ENCODE assay signal across 8 cellular contexts in the genomic region with DNA sequence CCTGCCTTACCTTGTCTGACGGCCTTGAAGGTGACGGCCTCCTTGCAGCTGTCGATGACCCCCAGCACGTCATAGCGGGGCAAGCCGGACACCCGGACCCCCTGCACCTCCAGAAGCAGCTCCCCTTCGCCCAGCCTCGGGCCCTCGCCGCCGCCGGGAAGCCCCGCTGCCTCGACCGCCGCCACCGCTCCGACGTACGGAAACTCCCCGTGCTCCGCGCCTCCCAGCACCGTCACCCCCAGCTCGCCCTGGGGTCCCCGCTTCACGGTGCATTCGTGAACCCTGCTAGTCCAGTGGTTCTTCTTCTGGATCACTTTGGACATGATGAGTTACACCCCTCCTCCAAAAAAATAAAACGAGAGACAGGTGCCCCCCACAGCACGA. TPM values are rescaled to one million over a fixed set of nuclear protein-coding genes. Genes with fewer than 3 reads are reported as not detected.
A peak's percentile ranks its signal among the peaks of the same experiment; 100 is the strongest.
DNase-seq lines count a peak whose midpoint lies in the region; ATAC-seq and TF ChIP-seq lines count a peak whose summit lies in the region.

No MANE protein-coding gene starts in this region.

- TF ChIP-seq CTCF in fibroblast of the aortic adventitia (IDR thresholded peaks at IDR 0.05; ENCODE audit: insufficient read depth, low read length) (no peak), parathyroid adenoma (IDR thresholded peaks at IDR 0.05) (no peak)

- peaks cover 9% of the 10 kb centered on the region for H3K79me2 ChIP-seq in parathyroid adenoma

- peak overlapping the region; percentile 88 for H3K4me3 ChIP-seq in SK-N-MC
- H3K4me3 ChIP-seq in fibroblast of the aortic adventitia (ENCODE audit: low read depth, low read length) = peak overlapping the region; percentile 99
- H3K4me3 ChIP-seq in parathyroid adenoma (ENCODE audit: low read depth, low read length) = peak overlapping the region; percentile 61

- no peak for ATAC-seq in GM19351 (IDR thresholded peaks at IDR 0.05; ENCODE audit: unreplicated experiment)

- H2AFZ ChIP-seq in parathyroid adenoma = peak overlapping the region; percentile 97

- peak overlapping the region; percentile 92 for H3K4me2 ChIP-seq in parathyroid adenoma (ENCODE audit: low read length)

- H3K9me3 ChIP-seq in SK-N-MC (ENCODE audit: low read depth, low read length) = no peaks in the 10 kb centered on the region
- no peaks in the 10 kb centered on the region for H3K9me3 ChIP-seq in parathyroid adenoma (ENCODE audit: control insufficient read depth, low read length)

- H3K9ac ChIP-seq in SK-N-MC (ENCODE audit: insufficient read length) (peak overlapping the region; percentile 77), parathyroid adenoma (peak overlapping the region; percentile 40)

- DNase-seq in NCI-H1417 (lab: John Stamatoyannopoulos, UW) (peak in 2 of 3 experiments; percentile 57 to 58), NCI-H1417 treated with DMSO at 0.1 percent for 48 hours (lab: John Stamatoyannopoulos, UW) (no peak), SK-N-MC (ENCODE audit: low read depth, low spot score) (no peak), fibroblast of the aortic adventitia (ENCODE audit: low read depth) (no peak), NCI-H2107 treated with DMSO at 0.1 percent for 48 hours (lab: John Stamatoyannopoulos, UW; ENCODE audit: unreplicated experiment) (no peak), NCI-H2081 (lab: John Stamatoyannopoulos, UW) (no peak)

- no peaks in the 10 kb centered on the region for H3K36me3 ChIP-seq in SK-N-MC (ENCODE audit: insufficient read depth, low read length)
- no peaks in the 10 kb centered on the region for H3K36me3 ChIP-seq in parathyroid adenoma (ENCODE audit: control insufficient read depth, insufficient read depth, low read length)

- no peaks in the 10 kb centered on the region for H3K27me3 ChIP-seq in parathyroid adenoma (ENCODE audit: control insufficient read depth, insufficient read depth, low read length)

- H3K27ac ChIP-seq in SK-N-MC (no peak overlapping the region), parathyroid adenoma (peak overlapping the region; percentile 85)

- H3K4me1 ChIP-seq in parathyroid adenoma = peaks cover 4% of the 10 kb centered on the region

RNA-seq across cellular contexts. Expression of a gene that starts 0.7 kb away (rescaled TPM):
- total RNA-seq in fibroblast of the aortic adventitia (ENCODE audit: low replicate concordance) = 13.0 and 30.2 TPM in 2 replicates

Comparison
In these comparisons a context has a peak if more than half of its experiments do, and no peak if none do; other contexts are left out.
1. DNase-seq: peak in NCI-H1417 (2 of 3); none in NCI-H1417 treated with DMSO at 0.1 percent for 48 hours (single experiment), SK-N-MC (single experiment), fibroblast of the aortic adventitia (single experiment), NCI-H2107 treated with DMSO at 0.1 percent for 48 hours (single experiment) and NCI-H2081 (0 of 2).
2. Peak in every context shown above with its lines, with median percentiles within 50 percentile points of each other: H3K4me3 ChIP-seq.